ENCODE assay signal across 8 cellular contexts in the genomic region with DNA sequence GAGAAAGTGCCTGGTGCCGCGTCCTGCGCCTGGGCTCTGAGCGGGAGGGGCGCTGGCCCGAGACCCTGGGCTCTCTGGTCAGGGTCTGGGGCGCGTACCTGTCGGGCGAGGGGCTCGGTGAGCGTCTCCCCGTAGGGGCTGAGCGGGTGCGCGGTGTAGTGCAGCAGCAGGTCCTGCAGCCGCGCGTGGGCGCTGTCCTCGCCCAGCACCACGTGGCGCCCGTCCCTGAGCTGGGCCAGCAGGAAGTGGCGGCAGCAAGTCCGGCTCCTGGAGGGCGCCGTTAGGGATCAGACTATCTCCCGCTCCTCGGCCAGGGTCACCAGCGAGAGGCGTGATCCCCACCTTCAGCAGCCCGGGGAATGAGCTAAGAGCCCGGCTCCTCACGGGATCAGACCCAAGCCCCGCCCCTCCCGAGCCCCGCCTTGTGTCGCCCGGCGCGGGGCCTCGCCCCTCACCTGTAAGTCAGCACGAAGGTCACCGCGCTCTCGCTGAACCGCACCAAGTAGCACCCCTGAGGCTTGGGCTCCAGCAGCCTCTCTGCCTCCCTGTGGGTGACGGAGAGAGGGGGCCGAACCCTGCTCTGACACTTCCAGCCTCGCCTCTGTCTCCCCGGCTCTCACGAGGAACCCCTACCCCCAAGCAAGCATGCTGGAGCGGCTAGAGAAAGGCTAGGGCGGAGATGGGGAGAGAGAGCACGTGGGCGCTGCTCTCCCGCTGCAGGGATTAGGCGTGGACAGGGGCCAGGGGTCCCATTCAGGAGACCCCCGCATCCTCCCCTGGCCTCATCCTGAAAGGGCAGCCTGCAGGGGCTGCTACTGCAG. TPM values are rescaled to one million over a fixed set of nuclear protein-coding genes. Genes with fewer than 3 reads are reported as not detected.
DNase-seq lines count a peak whose midpoint lies in the region; ATAC-seq and TF ChIP-seq lines count a peak whose summit lies in the region.

No MANE protein-coding gene starts in this region.

- peaks cover 65% of the 10 kb centered on the region for H3K4me1 Mint-ChIP-seq in activated CD4-positive, alpha-beta T cell treated with anti-CD3 and anti-CD28 coated beads, Interleukin-2, amount 10 ng/mL, durations not matched to agents 24 days and 14 days
- peaks cover 61% of the 10 kb centered on the region for H3K4me1 Mint-ChIP-seq in dendritic cell treated with granulocyte-macrophage colony-stimulating factor and Interleukin-4, amounts not matched to agents 40 ng/mL and 50 ng/mL, for 4 days (ENCODE audit: low read depth)

- peak overlapping the region; percentile 96 for H3K4me3 Mint-ChIP-seq in activated CD4-positive, alpha-beta T cell treated with anti-CD3 and anti-CD28 coated beads, Interleukin-2, amount 10 ng/mL, durations not matched to agents 24 days and 14 days
- H3K4me3 Mint-ChIP-seq in dendritic cell treated with granulocyte-macrophage colony-stimulating factor and Interleukin-4, amounts not matched to agents 40 ng/mL and 50 ng/mL, for 4 days = peak overlapping the region; percentile 70

- peak; percentile 24 for DNase-seq in G401 (ENCODE audit: low spot score)
- peak; percentile 92 for DNase-seq in activated CD4-positive, alpha-beta T cell treated with anti-CD3 and anti-CD28 coated beads, Interleukin-2, amount 10 ng/mL, durations not matched to agents 24 days and 14 days
- DNase-seq in lower leg skin (ENCODE audit: low spot score in 2 of 2) = peak in 1 of 2 donors; percentile 90
- DNase-seq in stimulated activated CD4-positive, alpha-beta T cell treated with anti-CD3 and anti-CD28 coated beads, Interleukin-4, amount 100 ng/mL, for 4 hours = peak; percentile 77 to 80

- intact Hi-C loops in activated CD4-positive, alpha-beta T cell treated with anti-CD3 and anti-CD28 coated beads, Interleukin-2, amount 10 ng/mL, durations not matched to agents 24 days and 14 days (cut with micrococcal nuclease) = loop anchor here (2.0 kb wide), 1 partner anchor 17 kb away; no protein-coding TSS in a partner anchor
- intact Hi-C loops in dendritic cell treated with granulocyte-macrophage colony-stimulating factor and Interleukin-4, amounts not matched to agents 40 ng/mL and 50 ng/mL, for 4 days (cut with micrococcal nuclease) = no loop called here
- intact Hi-C loops in lower leg skin (cut with DNase I; ENCODE audit: low total_unique reads) = no loop called here

- no peaks in the 10 kb centered on the region for H3K27me3 Mint-ChIP-seq in activated CD4-positive, alpha-beta T cell treated with anti-CD3 and anti-CD28 coated beads, Interleukin-2, amount 10 ng/mL, durations not matched to agents 24 days and 14 days
- peaks cover 64% of the 10 kb centered on the region for H3K27me3 Mint-ChIP-seq in dendritic cell treated with granulocyte-macrophage colony-stimulating factor and Interleukin-4, amounts not matched to agents 40 ng/mL and 50 ng/mL, for 4 days

- H3K27ac Mint-ChIP-seq in activated CD4-positive, alpha-beta T cell treated with anti-CD3 and anti-CD28 coated beads, Interleukin-2, amount 10 ng/mL, durations not matched to agents 24 days and 14 days = peak overlapping the region; percentile 100
- peak overlapping the region; percentile 71 for H3K27ac Mint-ChIP-seq in dendritic cell treated with granulocyte-macrophage colony-stimulating factor and Interleukin-4, amounts not matched to agents 40 ng/mL and 50 ng/mL, for 4 days

- H3K4me2 ChIP-seq in Loucy (ENCODE audit: low read depth, low read length, poor library complexity, severe bottlenecking) = peak overlapping the region; percentile 79

- no peaks in the 10 kb centered on the region for H3F3A ChIP-seq in Loucy (ENCODE audit: low read depth)

- ATAC-seq in HG03135 (IDR thresholded peaks at IDR 0.05; ENCODE audit: unreplicated experiment) (no peak), HG03457 (IDR thresholded peaks at IDR 0.05; ENCODE audit: unreplicated experiment) (no peak)

- no peaks in the 10 kb centered on the region for H3K36me3 ChIP-seq in Loucy (ENCODE audit: insufficient read depth, low read length)

- peaks cover 23% of the 10 kb centered on the region; the same call in 1 of the 2 replicates for H3K79me2 ChIP-seq in Loucy (ENCODE audit: insufficient read depth, low read length)

- H3K4me3 ChIP-seq in Loucy (ENCODE audit: low read length, poor library complexity, severe bottlenecking) = no peak overlapping the region
- peak overlapping the region; percentile 8 for H3K4me3 ChIP-seq in lower leg skin (ENCODE audit: low read depth, poor library complexity, severe bottlenecking)

- peaks cover 27% of the 10 kb centered on the region for H3K4me1 ChIP-seq in Loucy (ENCODE audit: insufficient read depth, low read length, poor library complexity, severe bottlenecking)

- TF ChIP-seq POLR2A in lower leg skin (IDR thresholded peaks at IDR 0.05) = no peak

- no peaks in the 10 kb centered on the region for H3K9me3 Mint-ChIP-seq in activated CD4-positive, alpha-beta T cell treated with anti-CD3 and anti-CD28 coated beads, Interleukin-2, amount 10 ng/mL, durations not matched to agents 24 days and 14 days
- no peaks in the 10 kb centered on the region for H3K9me3 Mint-ChIP-seq in dendritic cell treated with granulocyte-macrophage colony-stimulating factor and Interleukin-4, amounts not matched to agents 40 ng/mL and 50 ng/mL, for 4 days

- no peak overlapping the region for H2AFZ ChIP-seq in Loucy (ENCODE audit: low read length)

- H3K36me3 Mint-ChIP-seq in activated CD4-positive, alpha-beta T cell treated with anti-CD3 and anti-CD28 coated beads, Interleukin-2, amount 10 ng/mL, durations not matched to agents 24 days and 14 days (ENCODE audit: low read depth) = peaks cover 76% of the 10 kb centered on the region
- no peaks in the 10 kb centered on the region for H3K36me3 Mint-ChIP-seq in dendritic cell treated with granulocyte-macrophage colony-stimulating factor and Interleukin-4, amounts not matched to agents 40 ng/mL and 50 ng/mL, for 4 days (ENCODE audit: low read depth)

- TF ChIP-seq CTCF in Loucy (conservative IDR thresholded peaks at IDR 0.05; ENCODE audit: low read length) (no peak), lower leg skin (IDR thresholded peaks at IDR 0.05) (no peak)

- no peaks in the 10 kb centered on the region for H3K27me3 ChIP-seq in Loucy (ENCODE audit: insufficient read depth, low read length, poor library complexity, severe bottlenecking)

- no peaks in the 10 kb centered on the region for H4K20me1 ChIP-seq in Loucy (ENCODE audit: insufficient read depth, low read length, poor library complexity, severe bottlenecking)

- in situ Hi-C loops in G401 (cut with HindIII; ENCODE audit: low sequenced_read_pairs) = no loop called here

- no peaks in the 10 kb centered on the region for H3K9me3 ChIP-seq in Loucy (ENCODE audit: insufficient read depth, low read depth, low read length)

- H3K9ac ChIP-seq in Loucy (ENCODE audit: low read depth, low read length, poor library complexity, severe bottlenecking) = peak overlapping the region; percentile 73

- no peaks in the 10 kb centered on the region for H3K9me2 ChIP-seq in Loucy (replicated peaks; ENCODE audit: low read depth, low read length)

- 3 to 37% methylated on average over 17 to 40 of the region's 60 CpGs for WGBS in lower leg skin, 2 donors

RNA-seq across cellular contexts. Expression of a gene that starts 2.7 kb away (rescaled TPM):
- 1.8 and 2.4 TPM in 2 replicates for total RNA-seq in G401 (2014; rRNA removed; shearing (Covaris generic))
- 277 and 282 TPM in 2 replicates for total RNA-seq in activated CD4-positive, alpha-beta T cell treated with anti-CD3 and anti-CD28 coated beads, Interleukin-2, amount 10 ng/mL, durations not matched to agents 24 days and 14 days
- total RNA-seq in lower leg skin = 1 to 10 TPM in 1 of 4 donors, not detected in 3; 1.5 TPM

RNA-seq across cellular contexts. Expression of a gene that starts 45.0 kb away (rescaled TPM):
- total RNA-seq in G401 (2014; rRNA removed; shearing (Covaris generic)) = not detected in 2 replicates
- 0.68 and 0.71 TPM in 2 replicates for total RNA-seq in activated CD4-positive, alpha-beta T cell treated with anti-CD3 and anti-CD28 coated beads, Interleukin-2, amount 10 ng/mL, durations not matched to agents 24 days and 14 days
- not detected for total RNA-seq in lower leg skin

RNA-seq across cellular contexts. Expression of a gene that starts 46.6 kb away (rescaled TPM):
- 45.4 and 51.1 TPM in 2 replicates for total RNA-seq in G401 (2014; rRNA removed; shearing (Covaris generic))
- total RNA-seq in activated CD4-positive, alpha-beta T cell treated with anti-CD3 and anti-CD28 coated beads, Interleukin-2, amount 10 ng/mL, durations not matched to agents 24 days and 14 days = 106 and 120 TPM in 2 replicates
- total RNA-seq in lower leg skin = 10 to 100 TPM; 35.4 to 45.6 (median 38.8) TPM

RNA-seq across cellular contexts. Expression of a gene that starts 46.7 kb away (rescaled TPM):
- 0.81 and 1.2 TPM in 2 replicates for total RNA-seq in G401 (2014; rRNA removed; shearing (Covaris generic))
- total RNA-seq in activated CD4-positive, alpha-beta T cell treated with anti-CD3 and anti-CD28 coated beads, Interleukin-2, amount 10 ng/mL, durations not matched to agents 24 days and 14 days = 54.3 and 61.2 TPM in 2 replicates
- total RNA-seq in lower leg skin = under 1 TPM in 1 of 4 donors, not detected in 3; 0.23 TPM

Comparison
In these comparisons a context has a peak if more than half of its experiments do, and no peak if none do; other contexts are left out.
1. RNA of a gene that starts 2.7 kb away (total RNA-seq): 277 to 282 TPM in activated CD4-positive, alpha-beta T cell treated with anti-CD3 and anti-CD28 coated beads, Interleukin-2, amount 10 ng/mL, durations not matched to agents 24 days and 14 days; 1.8 to 2.4 TPM in G401 and 1.5 TPM in lower leg skin; every median in the first group is over 10 times any median in the second.